26 cellular contexts compared by ENCODE assay signal in genomic region chr1:206745301-206745700, GRCh38. TPM values are rescaled to one million over a fixed set of nuclear protein-coding genes. Genes with fewer than 3 reads are reported as not detected.
"Had no signal": no experiment of that assay in that cellular context is flagged by ENCODE, and none has a peak within 500 bp of the region (broad histone marks: within the 10 kb centered on the region; RNA-seq: fewer than 3 reads in every experiment).

No MANE protein-coding gene starts in this region.

- ATAC-seq: left lobe of liver had no signal

- DNase-seq: cortex of kidney; dorsolateral prefrontal cortex; effector CD8-positive, alpha-beta T cell; hippocampal formation; kidney glomerular epithelial cell; mammary epithelial cell; naive thymus-derived CD4-positive, alpha-beta T cell; nephron progenitor cell; ovary; sigmoid colon; stimulated activated CD4-positive, alpha-beta T cell treated with anti-CD3 and anti-CD28 coated beads, Interleukin-12 subunit alpha, Interleukin-12 subunit beta, amount 100 ng/mL, for 4 hours; stimulated activated naive CD8-positive, alpha-beta T cell treated with anti-CD3 and anti-CD28 coated beads, Interleukin-15, Interleukin-2, amounts not matched to agents 100 U/mL and 50 U/mL, for 24 hours; thyroid gland had no signal

- H3K36me3 Mint-ChIP-seq: type B pancreatic cell had no signal

- H3K27ac Mint-ChIP-seq: nephron progenitor cell, type B pancreatic cell had no signal

- H3K4me1 ChIP-seq: right atrium auricular region, sigmoid colon, suprapubic skin, thyroid gland had no signal

- H3K27ac ChIP-seq: dorsolateral prefrontal cortex, heart left ventricle, neutrophil, ovary, right atrium auricular region, sigmoid colon, skin epidermis, suprapubic skin, thyroid gland had no signal

- H3K36me3 ChIP-seq: heart left ventricle, neutrophil, ovary, right atrium auricular region, sigmoid colon, suprapubic skin, thyroid gland had no signal

- H3K9me3 ChIP-seq: heart left ventricle, neutrophil, ovary, right atrium auricular region, sigmoid colon, suprapubic skin, thyroid gland had no signal

- H3K4me3 Mint-ChIP-seq: naive thymus-derived CD4-positive, alpha-beta T cell; nephron progenitor cell; type B pancreatic cell had no signal

- H3K4me3 ChIP-seq: dorsolateral prefrontal cortex, heart left ventricle, ovary, right atrium auricular region, sigmoid colon, skin epidermis, suprapubic skin, thyroid gland had no signal

- H3K27me3 ChIP-seq: heart left ventricle, neutrophil, ovary, right atrium auricular region, sigmoid colon, thyroid gland had no signal

- H3K9me3 Mint-ChIP-seq: naive thymus-derived CD4-positive, alpha-beta T cell; nephron progenitor cell had no signal

RNA-seq across cellular contexts. Expression of gene IL19, which starts 25.3 kb away (rescaled TPM):
- total RNA-seq: dorsolateral prefrontal cortex; fibroblast of lung; frontal cortex; glomerular endothelial cell; heart left ventricle; left lobe of liver; lower leg skin; mammary epithelial cell; mesenteric fat pad; naive thymus-derived CD4-positive, alpha-beta T cell; ovary; posterior vena cava; right atrium auricular region; sigmoid colon; suprapubic skin; thyroid gland had no signal
- polyA plus RNA-seq: fibroblast of lung; heart left ventricle; mammary epithelial cell; naive thymus-derived CD4-positive, alpha-beta T cell; ovary had no signal

RNA-seq across cellular contexts. Expression of gene IL10, which starts 27.0 kb away (rescaled TPM):
- total RNA-seq: fibroblast of lung, glomerular endothelial cell, mammary epithelial cell had no signal
- polyA plus RNA-seq: fibroblast of lung; mammary epithelial cell; naive thymus-derived CD4-positive, alpha-beta T cell had no signal
